In genomic region chr14:51507556-51508511, GRCh38 we compare ENCODE assay signal across 9 cellular contexts.
DNase-seq lines count a peak whose midpoint lies in the region; ATAC-seq and TF ChIP-seq lines count a peak whose summit lies in the region.
"Had no signal": no experiment of that assay in that cellular context is flagged by ENCODE, and none has a peak within 500 bp of the region (broad histone marks: within the 10 kb centered on the region; RNA-seq: fewer than 3 reads in every experiment).

No MANE protein-coding gene starts in this region.

- no peak for TF ChIP-seq POLR2A in Peyer's patch (IDR thresholded peaks at IDR 0.05)

- H3K4me1 ChIP-seq in Peyer's patch, result peaks cover 0 to 6% (median 0%) of the 10 kb centered on the region in 4 donors

- peak overlapping the region; percentile 5 to 55 (median 41) for H3K27ac ChIP-seq in Peyer's patch

- ATAC-seq in GM18519 (IDR thresholded peaks at IDR 0.05; ENCODE audit: low FRiP score, unreplicated experiment) (no peak), HG02973 (IDR thresholded peaks at IDR 0.05; ENCODE audit: unreplicated experiment) (no peak)
- ATAC-seq: stimulated activated naive B cell treated with anti-CD40 and anti-IgM and Interleukin-4, amounts not matched to agents 10 μg/mL and 1 μg/mL and 100 μg/mL, for 72 hours had no signal

- no peak overlapping the region for H3K4me3 ChIP-seq in Peyer's patch
- H3K4me3 ChIP-seq in fibroblast of the aortic adventitia (ENCODE audit: low read depth, low read length), result no peak overlapping the region

- TF ChIP-seq CTCF in Peyer's patch (IDR thresholded peaks at IDR 0.05) (no peak), fibroblast of the aortic adventitia (IDR thresholded peaks at IDR 0.05; ENCODE audit: insufficient read depth, low read length) (no peak)

- H3K27me3 ChIP-seq in Peyer's patch, result no peaks in the 10 kb centered on the region

- no peaks in the 10 kb centered on the region for H3K9me3 ChIP-seq in Peyer's patch

- H3K36me3 ChIP-seq in Peyer's patch, result no peaks in the 10 kb centered on the region

- DNase-seq in DMS 273 (lab: John Stamatoyannopoulos, UW; ENCODE audit: unreplicated experiment) (peak; percentile 93), Peyer's patch (peak in 1 of 3 donors; percentile 47), fibroblast of the aortic adventitia (ENCODE audit: low read depth) (peak; percentile 81), putamen (ENCODE audit: low spot score) (peak; percentile 70), LoVo (ENCODE audit: low spot score) (no peak)
- DNase-seq in stimulated activated CD4-positive, alpha-beta T cell treated with anti-CD3 and anti-CD28 coated beads, Interleukin-15, amount 100 ng/mL, for 24 hours, result no peak
- DNase-seq: stimulated activated naive B cell treated with anti-CD40 and anti-IgM and Interleukin-4, amounts not matched to agents 10 μg/mL and 1 μg/mL and 100 μg/mL, for 72 hours had no signal

Comparison
In these comparisons a context has a peak if more than half of its experiments do, and no peak if none do; other contexts are left out.
1. DNase-seq: peak in DMS 273 (single experiment), fibroblast of the aortic adventitia (single experiment) and putamen (single experiment); none in LoVo (single experiment) and stimulated activated CD4-positive, alpha-beta T cell treated with anti-CD3 and anti-CD28 coated beads, Interleukin-15, amount 100 ng/mL, for 24 hours (single experiment).